1 cellular context compared by ENCODE assay signal in the genomic region with DNA sequence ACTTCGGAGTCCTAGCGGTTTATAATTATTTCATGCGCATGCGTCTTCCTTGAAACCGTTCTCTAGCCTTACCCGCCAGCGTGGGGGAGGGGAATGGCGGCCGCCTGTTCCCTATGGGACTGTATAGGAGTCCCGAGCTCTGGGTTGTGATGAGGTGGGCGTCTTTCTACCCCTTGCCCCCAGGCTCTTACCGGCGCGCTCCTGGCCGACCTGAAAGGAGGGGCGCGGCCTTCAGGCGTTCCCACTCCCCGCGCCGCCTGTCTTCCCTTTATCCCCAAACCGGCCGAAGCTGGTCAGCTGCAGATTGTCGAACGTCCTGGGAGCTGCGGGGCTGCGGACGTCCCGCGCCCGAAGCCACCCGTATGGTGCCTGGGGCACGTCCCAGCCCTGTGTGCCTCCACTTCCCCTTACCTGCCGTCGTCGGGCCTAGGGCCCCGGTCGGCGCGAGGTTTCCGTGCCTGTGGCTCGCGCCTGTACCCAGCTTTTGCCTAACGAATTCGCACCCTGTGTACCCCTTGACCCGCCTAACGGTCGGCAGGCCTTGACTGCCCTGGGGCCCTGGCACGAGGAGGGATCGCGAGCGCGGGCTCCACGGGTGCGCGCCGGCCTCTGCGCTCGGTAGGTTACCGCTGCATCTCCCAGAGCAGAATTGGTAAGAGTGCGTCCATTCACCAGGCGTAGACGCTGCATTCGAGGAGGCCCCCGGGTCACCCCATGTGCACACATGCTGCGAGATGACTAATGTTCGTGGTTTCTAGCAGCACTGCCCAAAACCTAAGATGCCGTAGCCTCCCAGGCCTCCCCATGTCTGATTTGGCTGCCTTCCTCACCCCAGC.
TF ChIP-seq lines count a peak whose summit lies in the region.

No MANE protein-coding gene starts in this region.

TF ChIP-seq in K562, 482 proteins besides CTCF, POLR2A, EP300 and RAD21 (continued from another document and continues in another):
- TF ChIP-seq, protein P1, sequence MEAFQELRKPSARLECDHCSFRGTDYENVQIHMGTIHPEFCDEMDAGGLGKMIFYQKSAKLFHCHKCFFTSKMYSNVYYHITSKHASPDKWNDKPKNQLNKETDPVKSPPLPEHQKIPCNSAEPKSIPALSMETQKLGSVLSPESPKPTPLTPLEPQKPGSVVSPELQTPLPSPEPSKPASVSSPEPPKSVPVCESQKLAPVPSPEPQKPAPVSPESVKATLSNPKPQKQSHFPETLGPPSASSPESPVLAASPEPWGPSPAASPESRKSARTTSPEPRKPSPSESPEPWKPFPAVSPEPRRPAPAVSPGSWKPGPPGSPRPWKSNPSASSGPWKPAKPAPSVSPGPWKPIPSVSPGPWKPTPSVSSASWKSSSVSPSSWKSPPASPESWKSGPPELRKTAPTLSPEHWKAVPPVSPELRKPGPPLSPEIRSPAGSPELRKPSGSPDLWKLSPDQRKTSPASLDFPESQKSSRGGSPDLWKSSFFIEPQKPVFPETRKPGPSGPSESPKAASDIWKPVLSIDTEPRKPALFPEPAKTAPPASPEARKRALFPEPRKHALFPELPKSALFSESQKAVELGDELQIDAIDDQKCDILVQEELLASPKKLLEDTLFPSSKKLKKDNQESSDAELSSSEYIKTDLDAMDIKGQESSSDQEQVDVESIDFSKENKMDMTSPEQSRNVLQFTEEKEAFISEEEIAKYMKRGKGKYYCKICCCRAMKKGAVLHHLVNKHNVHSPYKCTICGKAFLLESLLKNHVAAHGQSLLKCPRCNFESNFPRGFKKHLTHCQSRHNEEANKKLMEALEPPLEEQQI (IDR thresholded peaks at IDR 0.05): no peak
- TF ChIP-seq ZNF589 (CRISPR knock-in tag; IDR thresholded peaks at IDR 0.05; ENCODE audit: low read depth): peak; percentile 97
- TF ChIP-seq ZNF318 (IDR thresholded peaks at IDR 0.05; ENCODE audit: borderline replicate concordance in 1 of 2, low read depth in 1 of 2): no peak
- TF ChIP-seq KAT8 (IDR thresholded peaks at IDR 0.05; ENCODE audit: low read depth): no peak
- TF ChIP-seq NR4A1 (CRISPR knock-in tag; IDR thresholded peaks at IDR 0.05): 0 out of 2 replicates have a peak, but pooled peaks have one; percentile 24
- TF ChIP-seq NR4A1 (tag; IDR thresholded peaks at IDR 0.05): peak; percentile 81
- TF ChIP-seq HNRNPL (IDR thresholded peaks at IDR 0.05; ENCODE audit: low read depth, low read length): no peak
- no peak for TF ChIP-seq ZNF609 (CRISPR knock-in tag; IDR thresholded peaks at IDR 0.05; ENCODE audit: borderline replicate concordance)
- peak; percentile 76; the same call in 1 of the 2 replicates for TF ChIP-seq PATZ1 (CRISPR knock-in tag; IDR thresholded peaks at IDR 0.05; ENCODE audit: borderline replicate concordance)
- peak; percentile 34 for TF ChIP-seq RNF2 (IDR thresholded peaks at IDR 0.05)
- no peak for TF ChIP-seq ZBTB26 (CRISPR knock-in tag; IDR thresholded peaks at IDR 0.05)
- TF ChIP-seq MAFF (IDR thresholded peaks at IDR 0.05; ENCODE audit: low read length): 0 out of 2 replicates have a peak, but pooled peaks have one; percentile 9
- TF ChIP-seq ZNF384 (IDR thresholded peaks at IDR 0.05; ENCODE audit: low read depth, low read length): no peak
- peak; percentile 70; the same call in 1 of the 2 replicates for TF ChIP-seq CUX1 (CRISPR knock-in tag; IDR thresholded peaks at IDR 0.05)
- TF ChIP-seq MLLT1 (IDR thresholded peaks at IDR 0.05): peak in 1 of 2 experiments; percentile 51; a peak in 1 of 4 replicates
- peak; percentile 97 for TF ChIP-seq NFRKB (IDR thresholded peaks at IDR 0.05; ENCODE audit: low read depth)
